11 cellular contexts compared by ENCODE assay signal in genomic region chr2:69554981-69555380, GRCh38.
A peak's percentile ranks its signal among the peaks of the same experiment; 100 is the strongest.
DNase-seq lines count a peak whose midpoint lies in the region; ATAC-seq and TF ChIP-seq lines count a peak whose summit lies in the region.
"Had no signal": no experiment of that assay in that cellular context is flagged by ENCODE, and none has a peak within 500 bp of the region (broad histone marks: within the 10 kb centered on the region; RNA-seq: fewer than 3 reads in every experiment).

No MANE protein-coding gene starts in this region.

- TF ChIP-seq POLR2A in NB4 (IDR thresholded peaks at IDR 0.05; ENCODE audit: extremely low read depth, insufficient read length) = no peak
- TF ChIP-seq POLR2A in esophagus squamous epithelium (IDR thresholded peaks at IDR 0.05) = no peak
- no peak for TF ChIP-seq POLR2A in stomach (IDR thresholded peaks at IDR 0.05)
- TF ChIP-seq POLR2A in GM18505 (IDR thresholded peaks at IDR 0.05; ENCODE audit: borderline replicate concordance, extremely low read depth, insufficient read depth, insufficient read length) = no peak

- peaks cover 15% of the 10 kb centered on the region for H3K36me3 Mint-ChIP-seq in T-helper 1 cell treated with Interleukin-12 subunit alpha and Interleukin-12 subunit beta and Interleukin-4 antibody, amounts not matched to agents 30 μg/mL and 1 μg/mL, for 36 hours (ENCODE audit: low read depth)

- no peak overlapping the region for H3K4me3 Mint-ChIP-seq in T-helper 1 cell treated with Interleukin-12 subunit alpha and Interleukin-12 subunit beta and Interleukin-4 antibody, amounts not matched to agents 30 μg/mL and 1 μg/mL, for 36 hours

- ATAC-seq in GM19023 (IDR thresholded peaks at IDR 0.05; ENCODE audit: unreplicated experiment) (no peak), GM18505 (IDR thresholded peaks at IDR 0.05; ENCODE audit: unreplicated experiment) (no peak)

- H3K27me3 ChIP-seq in esophagus squamous epithelium (no peaks in the 10 kb centered on the region), stomach (no peaks in the 10 kb centered on the region)

- peak overlapping the region; percentile 37 for H3K27ac Mint-ChIP-seq in T-helper 1 cell treated with Interleukin-12 subunit alpha and Interleukin-12 subunit beta and Interleukin-4 antibody, amounts not matched to agents 30 μg/mL and 1 μg/mL, for 36 hours

- peaks cover 0 to 25% (median 10%) of the 10 kb centered on the region in 3 donors for H3K4me1 ChIP-seq in esophagus squamous epithelium
- H3K4me1 ChIP-seq in stomach = peaks cover 0 to 24% (median 6%) of the 10 kb centered on the region in 4 donors

- no peaks in the 10 kb centered on the region for H3K27me3 Mint-ChIP-seq in T-helper 1 cell treated with Interleukin-12 subunit alpha and Interleukin-12 subunit beta and Interleukin-4 antibody, amounts not matched to agents 30 μg/mL and 1 μg/mL, for 36 hours (ENCODE audit: low read depth)

- H3K4me3 ChIP-seq in NB4 (ENCODE audit: low read depth, low read length) = no peak overlapping the region
- no peak overlapping the region for H3K4me3 ChIP-seq in esophagus squamous epithelium
- H3K4me3 ChIP-seq in stomach = no peak overlapping the region

- no peak for TF ChIP-seq CTCF in NB4 (IDR thresholded peaks at IDR 0.05; ENCODE audit: low read depth, low read length)
- TF ChIP-seq CTCF in esophagus squamous epithelium (IDR thresholded peaks at IDR 0.05) = no peak
- no peak for TF ChIP-seq CTCF in stomach (IDR thresholded peaks at IDR 0.05)

- H3K4me1 Mint-ChIP-seq in T-helper 1 cell treated with Interleukin-12 subunit alpha and Interleukin-12 subunit beta and Interleukin-4 antibody, amounts not matched to agents 30 μg/mL and 1 μg/mL, for 36 hours (ENCODE audit: low read depth) = peaks cover 27% of the 10 kb centered on the region

- intact Hi-C loops in esophagus squamous epithelium (cut with DNase I) = no loop called here
- intact Hi-C loops in stomach (cut with DNase I; ENCODE audit: low total_unique reads) = no loop called here

- H3K9me3 Mint-ChIP-seq in T-helper 1 cell treated with Interleukin-12 subunit alpha and Interleukin-12 subunit beta and Interleukin-4 antibody, amounts not matched to agents 30 μg/mL and 1 μg/mL, for 36 hours = no peaks in the 10 kb centered on the region

- no peak for TF ChIP-seq EP300 in stomach (IDR thresholded peaks at IDR 0.05)

- DNase-seq in T-helper 1 cell (no peak), NB4 (ENCODE audit: low read depth) (peak; percentile 66), esophagus squamous epithelium (lab: John Stamatoyannopoulos, UW) (no peak), stomach (no peak), cortex of kidney (lab: John Stamatoyannopoulos, UW) (no peak)
- DNase-seq: 8988T; effector memory CD4-positive, alpha-beta T cell; NCI-H526 treated with DMSO at 0.1 percent for 48 hours had no signal

- H3K27ac ChIP-seq in esophagus squamous epithelium (peak overlapping the region; percentile 59 to 67 (median 62)), stomach (peak overlapping the region in 3 of 5 donors; percentile 2 to 20 (median 15))

- H3K9me3 ChIP-seq in esophagus squamous epithelium = no peaks in the 10 kb centered on the region
- H3K9me3 ChIP-seq in stomach = no peaks in the 10 kb centered on the region

- H3K36me3 ChIP-seq in esophagus squamous epithelium (peaks cover 0 to 6% (median 0%) of the 10 kb centered on the region in 3 donors), stomach (peaks cover 0 to 31% (median 15%) of the 10 kb centered on the region in 4 donors)

- 6 to 19% methylated on average over 3 of the region's 3 CpGs for WGBS in esophagus squamous epithelium, 2 donors
- 44 to 57% (median 50%) methylated on average over 3 of the region's 3 CpGs for WGBS in stomach, 5 donors
